In the genomic region with DNA sequence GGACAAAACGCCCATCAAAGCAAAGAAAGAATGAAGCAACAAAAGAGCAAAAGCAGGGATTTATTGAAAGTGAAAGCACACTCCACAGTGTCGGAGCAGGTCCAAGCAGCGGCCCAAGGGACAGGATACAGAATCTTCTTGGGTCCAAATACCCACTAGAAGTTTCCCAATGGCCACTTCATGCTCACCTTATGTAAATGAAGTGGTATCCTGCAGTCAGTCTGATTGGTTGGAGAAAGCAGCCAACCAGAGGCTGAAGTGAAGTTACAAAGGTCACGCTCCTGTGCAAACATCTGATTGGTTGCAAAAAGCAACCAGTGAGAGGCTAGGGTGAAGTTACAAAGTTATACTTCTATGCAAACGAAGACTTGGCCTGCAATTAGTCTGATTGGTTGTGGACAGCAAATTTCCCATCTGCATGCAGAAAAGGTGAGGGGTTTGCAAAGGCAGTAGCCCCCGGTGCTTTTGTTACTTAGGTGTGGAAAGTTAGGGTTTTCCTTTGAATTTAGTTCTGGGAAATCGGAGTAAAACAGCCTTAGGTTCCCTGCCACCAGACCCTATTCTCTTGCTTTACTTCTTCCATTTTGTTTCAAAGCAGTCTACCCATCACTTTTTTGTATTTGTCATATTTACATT, we compare ENCODE assay signal across 31 cellular contexts.
"Had no signal": no experiment of that assay in that cellular context is flagged by ENCODE, and none has a peak within 500 bp of the region (broad histone marks: within the 10 kb centered on the region; RNA-seq: fewer than 3 reads in every experiment).

No MANE protein-coding gene starts in this region.

- H3K27me3 Mint-ChIP-seq: activated CD4-positive, alpha-beta T cell treated with anti-CD3 and anti-CD28 coated beads for 36 hours; activated CD8-positive, alpha-beta memory T cell treated with anti-CD3 and anti-CD28 coated beads, Interleukin-2, amount 10 ng/mL, durations not matched to agents 7 days and 5 days; activated naive CD8-positive, alpha-beta T cell; naive thymus-derived CD4-positive, alpha-beta T cell had no signal

- H3K27ac ChIP-seq: adrenal gland, breast epithelium, epithelial cell of prostate, esophagus squamous epithelium, hepatocyte, parathyroid adenoma, right atrium auricular region, testis had no signal

- H3K4me3 ChIP-seq: adrenal gland, breast epithelium, esophagus squamous epithelium, hepatocyte, right atrium auricular region, testis had no signal

- H3K27me3 ChIP-seq: adrenal gland, breast epithelium, esophagus squamous epithelium, hepatocyte, right atrium auricular region, testis had no signal

- H3K9me3 ChIP-seq: adrenal gland, breast epithelium, esophagus squamous epithelium, right atrium auricular region, testis had no signal

- H3K9me3 Mint-ChIP-seq: naive thymus-derived CD4-positive, alpha-beta T cell; T-helper 2 cell treated with Interferon-gamma antibody and Interleukin-4, amounts not matched to agents 5 μg/mL and 100 μg/mL, for 36 hours had no signal

- H3K4me1 Mint-ChIP-seq: activated CD4-positive, alpha-beta T cell treated with anti-CD3 and anti-CD28 coated beads for 36 hours; naive thymus-derived CD4-positive, alpha-beta T cell had no signal

- DNase-seq: activated CD4-positive, alpha-beta T cell treated with anti-CD3 and anti-CD28 coated beads for 36 hours; activated CD4-positive, CD25-positive, alpha-beta regulatory T cell; activated CD8-positive, alpha-beta memory T cell treated with anti-CD3 and anti-CD28 coated beads, Interleukin-2, amount 10 ng/mL, durations not matched to agents 7 days and 5 days; activated CD8-positive, alpha-beta T cell treated with anti-CD3 and anti-CD28 coated beads, Interleukin-2, amount 10 ng/mL, durations not matched to agents 7 days and 5 days; activated naive CD4-positive, alpha-beta T cell; activated T-cell treated with anti-CD3 and anti-CD28 coated beads, Interleukin-2, amount 50 U/mL, for 48 hours; adrenal gland; dermis blood vessel endothelial cell; effector CD8-positive, alpha-beta T cell; esophagus squamous epithelium; glutamatergic neuron; islet precursor cell; left ventricle myocardium superior; midbrain; naive thymus-derived CD4-positive, alpha-beta T cell; stimulated activated CD4-positive, alpha-beta T cell treated with anti-CD3 and anti-CD28 coated beads, Interleukin-2, amount 100 ng/mL, for 48 hours; stimulated activated naive CD8-positive, alpha-beta T cell treated with anti-CD3 and anti-CD28 coated beads, Interleukin-15, Interleukin-2, amounts not matched to agents 100 U/mL and 50 U/mL, for 24 hours; T-helper 1 cell; testis; trophoblast cell had no signal

- FAIRE-seq: colon, endometrium, frontal cortex, urothelium cell line had no signal

- H3K36me3 ChIP-seq: adrenal gland, breast epithelium, right atrium auricular region had no signal

- H3K9ac ChIP-seq: parathyroid adenoma had no signal

- H3K27ac Mint-ChIP-seq: activated CD4-positive, alpha-beta T cell treated with anti-CD3 and anti-CD28 coated beads for 36 hours; activated CD8-positive, alpha-beta memory T cell treated with anti-CD3 and anti-CD28 coated beads, Interleukin-2, amount 10 ng/mL, durations not matched to agents 7 days and 5 days; activated CD8-positive, alpha-beta T cell treated with anti-CD3 and anti-CD28 coated beads, Interleukin-2, amount 10 ng/mL, durations not matched to agents 7 days and 5 days; activated naive CD8-positive, alpha-beta T cell; naive thymus-derived CD4-positive, alpha-beta T cell; T-helper 2 cell treated with Interferon-gamma antibody and Interleukin-4, amounts not matched to agents 5 μg/mL and 100 μg/mL, for 36 hours had no signal

- ATAC-seq: activated CD4-positive, alpha-beta T cell treated with anti-CD3 and anti-CD28 coated beads for 36 hours; activated CD8-positive, alpha-beta memory T cell treated with anti-CD3 and anti-CD28 coated beads, Interleukin-2, amount 10 ng/mL, durations not matched to agents 7 days and 5 days; activated CD8-positive, alpha-beta T cell treated with anti-CD3 and anti-CD28 coated beads, Interleukin-2, amount 10 ng/mL, durations not matched to agents 7 days and 5 days; left ventricle myocardium superior; naive thymus-derived CD4-positive, alpha-beta T cell; stimulated activated naive CD8-positive, alpha-beta T cell treated with anti-CD3 and anti-CD28 coated beads, Interleukin-15, Interleukin-2, amounts not matched to agents 100 U/mL and 50 U/mL, for 24 hours had no signal

- H3K4me3 Mint-ChIP-seq: activated CD4-positive, alpha-beta T cell treated with anti-CD3 and anti-CD28 coated beads for 36 hours; activated CD8-positive, alpha-beta memory T cell treated with anti-CD3 and anti-CD28 coated beads, Interleukin-2, amount 10 ng/mL, durations not matched to agents 7 days and 5 days; activated CD8-positive, alpha-beta T cell treated with anti-CD3 and anti-CD28 coated beads, Interleukin-2, amount 10 ng/mL, durations not matched to agents 7 days and 5 days; activated naive CD8-positive, alpha-beta T cell; naive thymus-derived CD4-positive, alpha-beta T cell; T-helper 2 cell treated with Interferon-gamma antibody and Interleukin-4, amounts not matched to agents 5 μg/mL and 100 μg/mL, for 36 hours had no signal

- H3K4me1 ChIP-seq: adrenal gland, breast epithelium, esophagus squamous epithelium, parathyroid adenoma, right atrium auricular region, testis had no signal
